In genomic region chr6:13874191-13874549, GRCh38 we compare ENCODE assay signal across 8 cellular contexts. TPM values are rescaled to one million over a fixed set of nuclear protein-coding genes. Genes with fewer than 3 reads are reported as not detected.
A peak's percentile ranks its signal among the peaks of the same experiment; 100 is the strongest.
DNase-seq lines count a peak whose midpoint lies in the region; ATAC-seq and TF ChIP-seq lines count a peak whose summit lies in the region.
"Had no signal": no experiment of that assay in that cellular context is flagged by ENCODE, and none has a peak within 500 bp of the region (broad histone marks: within the 10 kb centered on the region; RNA-seq: fewer than 3 reads in every experiment).

No MANE protein-coding gene starts in this region.

- H3K4me3 ChIP-seq in H7 (ENCODE audit: insufficient read depth, low read depth, low read length): peak overlapping the region; percentile 31
- peak overlapping the region; percentile 50 to 72 for H3K4me3 ChIP-seq in Panc1 (ENCODE audit: low read depth in 2 of 2, low read length in 2 of 2)
- peak overlapping the region; percentile 38 for H3K4me3 ChIP-seq in fibroblast of pulmonary artery (replicated peaks; ENCODE audit: low read depth, low read length)
- peak overlapping the region; percentile 70 to 77 (median 74) for H3K4me3 ChIP-seq in skeletal muscle tissue (ENCODE audit: low read length in 3 of 3)
- H3K4me3 ChIP-seq: SK-N-MC had no signal

- H3K36me3 ChIP-seq in H7 (replicated peaks; ENCODE audit: control insufficient read depth, insufficient read depth, low read length) (no peaks in the 10 kb centered on the region), Panc1 (ENCODE audit: control insufficient read depth, insufficient read depth, low read length) (no peaks in the 10 kb centered on the region), skeletal muscle tissue (ENCODE audit: control insufficient read depth in 3 of 3, insufficient read depth in 3 of 3, low read length in 3 of 3) (no peaks in the 10 kb centered on the region)

- POLR2A ChIA-PET in Panc1 (lab: Charles Lee): interaction anchor here (0.6 kb wide), 1 partner anchor 193 kb away, joined by 4 read pairs; no protein-coding TSS in a partner anchor

- no TSS peak for BruUV-seq in Panc1 (replicated peaks; lab: Mats Ljungman, UMichigan)

- H3K27ac ChIP-seq in Panc1 (ENCODE audit: low read length) (0 out of 2 replicates have a peak overlapping the region, but pooled peaks have one; percentile 48), skeletal muscle tissue (ENCODE audit: low read depth, low read length) (no peak overlapping the region), foreskin keratinocyte (no peak overlapping the region)
- H3K27ac ChIP-seq: SK-N-MC had no signal

- no peak for TF ChIP-seq CTCF in Panc1 (IDR thresholded peaks at IDR 0.05)
- TF ChIP-seq CTCF in fibroblast of pulmonary artery (IDR thresholded peaks at IDR 0.05; ENCODE audit: low read length, missing control alignments): no peak
- TF ChIP-seq CTCF in foreskin keratinocyte (conservative IDR thresholded peaks at IDR 0.05): no peak

- CTCF ChIA-PET in Panc1 (lab: Charles Lee): interaction anchor here (1.0 to 1.5 kb wide), 2 partner anchors 34 to 192 kb away, joined by 3 read pairs; no protein-coding TSS in a partner anchor

- in situ Hi-C loops in Panc1 (cut with HindIII; ENCODE audit: low pct_unique_long_range_greater_than_20kb, low sequenced_read_pairs): no loop called here

- H3K9ac ChIP-seq in skeletal muscle tissue (ENCODE audit: low read depth in 1 of 3, low read length in 3 of 3): peak overlapping the region; percentile 32 to 64 (median 57)

- DNase-seq in H7 (no peak), Panc1 (ENCODE audit: low read depth, low spot score) (no peak), fibroblast of pulmonary artery (ENCODE audit: low read depth) (no peak), foreskin keratinocyte (no peak), NCI-H82 treated with DMSO at 0.1 percent for 48 hours (lab: John Stamatoyannopoulos, UW; ENCODE audit: unreplicated experiment) (no peak), NCI-H2107 (lab: John Stamatoyannopoulos, UW) (no peak)

- H3K9me3 ChIP-seq in Panc1 (ENCODE audit: control insufficient read depth, insufficient read depth, low read depth, low read length) (no peaks in the 10 kb centered on the region), skeletal muscle tissue (ENCODE audit: control insufficient read depth in 3 of 3, low read length in 3 of 3) (peaks cover 0 to 4% (median 0%) of the 10 kb centered on the region in 3 donors)

- H3K4me1 ChIP-seq in Panc1 (ENCODE audit: control insufficient read depth, insufficient read depth, low read length): no peaks in the 10 kb centered on the region
- H3K4me1 ChIP-seq in skeletal muscle tissue (ENCODE audit: control insufficient read depth in 3 of 3, insufficient read depth in 3 of 3, low read length in 3 of 3): peaks cover 9 to 10% (median 10%) of the 10 kb centered on the region in 3 donors
- H3K4me1 ChIP-seq in foreskin keratinocyte: no peaks in the 10 kb centered on the region

- ATAC-seq in Panc1 (no peak), foreskin keratinocyte (no peak)

- intact Hi-C loops in Panc1 (cut with micrococcal nuclease; ENCODE audit: unreplicated experiment): no loop called here

- H3K27me3 ChIP-seq in H7 (ENCODE audit: control insufficient read depth, insufficient read depth, low read length) (peaks cover 13% of the 10 kb centered on the region), Panc1 (ENCODE audit: control insufficient read depth, insufficient read depth, low read length) (no peaks in the 10 kb centered on the region), skeletal muscle tissue (ENCODE audit: control insufficient read depth in 3 of 3, insufficient read depth in 3 of 3, low read length in 3 of 3) (no peaks in the 10 kb centered on the region), foreskin keratinocyte (peaks cover 15% of the 10 kb centered on the region)

RNA-seq across cellular contexts. Expression of gene RNF182, which starts 50.6 kb away (rescaled TPM):
- 6.1 and 7.0 TPM in 2 replicates for total RNA-seq in H7 (2014; rRNA removed; shearing (Covaris generic))
- total RNA-seq in Panc1 (2021; ENCODE audit: unreplicated experiment): 22.2 TPM
- polyA plus RNA-seq in Panc1 (2012; ENCODE audit: insufficient read length): 11.5 TPM
- under 0.01 TPM for total RNA-seq in skeletal muscle tissue
- 0.67 and 0.85 TPM in 2 replicates for total RNA-seq in foreskin keratinocyte
- polyA plus RNA-seq in foreskin keratinocyte: 0.27 and 0.30 TPM in 2 replicates

RNA-seq across cellular contexts. Expression of gene MCUR1, which starts 59.8 kb away (rescaled TPM):
- 16.0 and 21.4 TPM in 2 replicates for total RNA-seq in H7 (2014; rRNA removed; shearing (Covaris generic))
- 33.1 TPM for total RNA-seq in Panc1 (2021; ENCODE audit: unreplicated experiment)
- polyA plus RNA-seq in Panc1 (2012; ENCODE audit: insufficient read length): 26.9 TPM
- total RNA-seq in skeletal muscle tissue: 4.7 TPM
- total RNA-seq in foreskin keratinocyte: 17.0 and 17.1 TPM in 2 replicates
- 18.0 and 18.1 TPM in 2 replicates for polyA plus RNA-seq in foreskin keratinocyte
